23 cellular contexts compared by ENCODE assay signal in the genomic region with DNA sequence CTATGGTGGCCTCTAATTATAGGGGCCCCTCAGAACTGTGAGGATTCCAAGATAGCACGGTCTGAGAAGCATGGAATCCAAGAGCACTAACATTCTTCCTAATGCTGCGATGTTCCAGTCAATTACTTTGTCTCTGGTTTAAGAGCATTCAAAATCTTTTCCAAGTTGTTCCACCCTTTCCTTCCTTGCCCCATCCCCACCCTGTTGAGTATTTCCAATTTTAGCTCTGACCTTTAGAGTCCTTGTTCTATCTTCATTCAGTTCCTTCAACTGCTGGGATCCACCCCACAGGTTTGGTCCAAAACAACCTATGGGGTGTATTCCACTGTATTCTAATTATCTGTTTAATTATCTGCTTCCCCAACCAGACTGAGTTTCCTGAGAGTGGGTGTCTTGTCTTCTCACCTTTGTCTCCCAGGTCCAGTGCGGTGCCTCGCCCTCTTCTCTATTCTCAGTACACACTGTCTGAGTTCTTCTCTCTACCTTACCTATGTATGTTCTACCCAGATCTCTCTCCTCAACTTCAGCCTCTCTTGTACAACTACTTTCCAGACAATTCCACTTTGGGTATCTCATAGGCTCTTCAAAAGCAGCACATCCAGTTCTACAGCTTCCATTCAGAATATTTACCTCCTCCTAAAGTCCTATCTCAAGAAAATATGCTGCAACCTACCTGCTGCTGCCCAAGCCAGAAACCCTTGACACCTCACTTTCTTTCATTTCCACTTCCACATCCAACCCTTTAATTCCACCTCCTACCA. TPM values are rescaled to one million over a fixed set of nuclear protein-coding genes. Genes with fewer than 3 reads are reported as not detected.
DNase-seq lines count a peak whose midpoint lies in the region; ATAC-seq and TF ChIP-seq lines count a peak whose summit lies in the region.
"Had no signal": no experiment of that assay in that cellular context is flagged by ENCODE, and none has a peak within 500 bp of the region (broad histone marks: within the 10 kb centered on the region; RNA-seq: fewer than 3 reads in every experiment).

No MANE protein-coding gene starts in this region.

- H3K9me3 ChIP-seq in right lobe of liver (no peaks in the 10 kb centered on the region), upper lobe of right lung (no peaks in the 10 kb centered on the region)
- H3K9me3 ChIP-seq: gastroesophageal sphincter, Peyer's patch, thoracic aorta had no signal

- peak overlapping the region; percentile 32 for H3K27ac Mint-ChIP-seq in activated CD4-positive, alpha-beta T cell treated with anti-CD3 and anti-CD28 coated beads for 36 hours
- H3K27ac Mint-ChIP-seq: activated T-cell treated with anti-CD3 and anti-CD28 coated beads, Interleukin-2, amount 50 U/mL, for 72 hours; HFFc6 had no signal

- H3K4me3 Mint-ChIP-seq in activated CD4-positive, alpha-beta T cell treated with anti-CD3 and anti-CD28 coated beads for 36 hours, result no peak overlapping the region
- H3K4me3 Mint-ChIP-seq: activated T-cell treated with anti-CD3 and anti-CD28 coated beads, Interleukin-2, amount 50 U/mL, for 72 hours; CD8-positive, alpha-beta memory T cell; HFFc6 had no signal

- no peaks in the 10 kb centered on the region for H3K27me3 Mint-ChIP-seq in activated CD4-positive, alpha-beta T cell treated with anti-CD3 and anti-CD28 coated beads for 36 hours

- TF ChIP-seq POLR2A in right lobe of liver (IDR thresholded peaks at IDR 0.05), result no peak

- no peak for DNase-seq in activated CD4-positive, alpha-beta T cell treated with anti-CD3 and anti-CD28 coated beads for 36 hours
- DNase-seq in activated CD4-positive, alpha-beta T cell treated with anti-CD3 and anti-CD28 coated beads for 4 hours, result no peak
- DNase-seq in right lobe of liver (no peak), upper lobe of right lung (no peak), T-helper 2 cell (no peak), NCI-H2171 treated with DMSO at 0.1 percent for 48 hours (lab: John Stamatoyannopoulos, UW) (no peak), NCI-H2029 (lab: John Stamatoyannopoulos, UW) (no peak)
- DNase-seq: activated naive CD4-positive, alpha-beta T cell treated with anti-CD3 and anti-CD28 coated beads, Interleukin-2, amount 50 U/mL, for 16 hours; activated T-cell treated with anti-CD3 and anti-CD28 coated beads, Interleukin-2, amount 50 U/mL, for 72 hours; caudate nucleus; dermis blood vessel endothelial cell; GF-D8; HFFc6; islet precursor cell; NCI-H524 treated with DMSO at 0.1 percent for 48 hours; NK-92 treated with Interleukin-12 subunit alpha and Interleukin-12 subunit beta, amount 100 ng/mL, for 24 hours; Peyer's patch; spleen; stimulated activated CD4-positive, alpha-beta T cell treated with anti-CD3 and anti-CD28 coated beads, Interleukin-4, amount 100 ng/mL, for 4 hours had no signal

- POLR2A ChIA-PET in activated CD4-positive, alpha-beta T cell treated with anti-CD3 and anti-CD28 coated beads for 36 hours (lab: Charles Lee), result no interaction called here

- no peaks in the 10 kb centered on the region for H3K36me3 ChIP-seq in right lobe of liver
- H3K36me3 ChIP-seq in upper lobe of right lung, result no peaks in the 10 kb centered on the region
- H3K36me3 ChIP-seq: gastroesophageal sphincter, Peyer's patch, spleen, thoracic aorta had no signal

- no peaks in the 10 kb centered on the region for H3K27me3 ChIP-seq in right lobe of liver
- no peaks in the 10 kb centered on the region for H3K27me3 ChIP-seq in upper lobe of right lung
- H3K27me3 ChIP-seq: gastroesophageal sphincter, Peyer's patch had no signal

- TF ChIP-seq CTCF in VCaP (conservative IDR thresholded peaks at IDR 0.05) (no peak), right lobe of liver (IDR thresholded peaks at IDR 0.05) (no peak), upper lobe of right lung (IDR thresholded peaks at IDR 0.05) (no peak)

- H3K4me1 ChIP-seq in right lobe of liver, result peaks cover 0 to 35% (median 8%) of the 10 kb centered on the region in 4 donors
- H3K4me1 ChIP-seq in upper lobe of right lung, result peaks cover 14% of the 10 kb centered on the region
- H3K4me1 ChIP-seq: Peyer's patch had no signal

- no peak for ATAC-seq in activated CD4-positive, alpha-beta T cell treated with anti-CD3 and anti-CD28 coated beads for 36 hours
- ATAC-seq in right lobe of liver (no peak), upper lobe of right lung (peak; percentile 42)

- peaks cover 18% of the 10 kb centered on the region for H3K4me1 Mint-ChIP-seq in activated CD4-positive, alpha-beta T cell treated with anti-CD3 and anti-CD28 coated beads for 36 hours

- CTCF ChIA-PET in activated CD4-positive, alpha-beta T cell treated with anti-CD3 and anti-CD28 coated beads for 36 hours (lab: Charles Lee), result interaction anchor here (0.6 to 4.3 kb wide), 11 partner anchors 9 to 376 kb away, joined by 3 to 23 read pairs (median 4); a partner anchor contains a TSS

- peaks cover 4% of the 10 kb centered on the region for H3K9me3 Mint-ChIP-seq in activated CD4-positive, alpha-beta T cell treated with anti-CD3 and anti-CD28 coated beads for 36 hours (ENCODE audit: low read depth)
- H3K9me3 Mint-ChIP-seq: CD8-positive, alpha-beta memory T cell had no signal

- no peaks in the 10 kb centered on the region for H3K36me3 Mint-ChIP-seq in activated CD4-positive, alpha-beta T cell treated with anti-CD3 and anti-CD28 coated beads for 36 hours (ENCODE audit: low read depth)

- H3K27ac ChIP-seq in VCaP, result peak overlapping the region; percentile 91
- H3K27ac ChIP-seq in right lobe of liver, result peak overlapping the region; percentile 28 to 77 (median 62)
- peak overlapping the region; percentile 33 for H3K27ac ChIP-seq in upper lobe of right lung
- H3K27ac ChIP-seq: Peyer's patch, thoracic aorta had no signal

- WGBS in right lobe of liver (ENCODE audit: insufficient coverage, low coverage, low lambda C conversion rate, missing lambda C conversion rate), result 81% methylated on average over 4 of the region's 4 CpGs

- H3K4me3 ChIP-seq in right lobe of liver (no peak overlapping the region), upper lobe of right lung (no peak overlapping the region)
- H3K4me3 ChIP-seq: gastroesophageal sphincter, Peyer's patch, spleen, thoracic aorta had no signal

- intact Hi-C loops in activated CD4-positive, alpha-beta T cell treated with anti-CD3 and anti-CD28 coated beads for 36 hours (cut with DNase I, micrococcal nuclease), result loop anchor here (2.0 to 5.0 kb wide), 2 partner anchors 22 to 126 kb away; no protein-coding TSS in a partner anchor
- intact Hi-C loops in right lobe of liver (cut with DNase I), result no loop called here
- intact Hi-C loops in upper lobe of right lung (cut with DNase I), result no loop called here

RNA-seq across cellular contexts. Expression of a gene that starts 25.0 kb away (rescaled TPM):
- 10 to 100 TPM; 32.8 to 36.6 TPM for total RNA-seq in activated CD4-positive, alpha-beta T cell treated with anti-CD3 and anti-CD28 coated beads for 36 hours
- total RNA-seq in right lobe of liver, result 1 to 10 TPM; 4.2 to 7.4 (median 7.1) TPM
- 13.7 TPM for total RNA-seq in upper lobe of right lung

Comparison
In these comparisons a context has a peak if more than half of its experiments do, and no peak if none do; other contexts are left out.
1. H3K27ac ChIP-seq: peak in every context shown above with its lines; median percentile 91 in VCaP; 62 in right lobe of liver; 33 in upper lobe of right lung.
2. intact Hi-C loops: an anchor here in activated CD4-positive, alpha-beta T cell treated with anti-CD3 and anti-CD28 coated beads for 36 hours (2.0 to 5.0 kb wide); none called in right lobe of liver and upper lobe of right lung.